11 cellular contexts compared by ENCODE assay signal in genomic region chr14:75442642-75443041, GRCh38. TPM values are rescaled to one million over a fixed set of nuclear protein-coding genes. Genes with fewer than 3 reads are reported as not detected.
A peak's percentile ranks its signal among the peaks of the same experiment; 100 is the strongest.
DNase-seq lines count a peak whose midpoint lies in the region; FAIRE-seq and TF ChIP-seq lines count a peak whose summit lies in the region.
"Had no signal": no experiment of that assay in that cellular context is flagged by ENCODE, and none has a peak within 500 bp of the region (broad histone marks: within the 10 kb centered on the region; RNA-seq: fewer than 3 reads in every experiment).

No MANE protein-coding gene starts in this region.

- intact Hi-C loops in mammary epithelial cell (cut with micrococcal nuclease) (no loop called here), thyroid gland (cut with DNase I) (no loop called here)

- no peak overlapping the region for H3K56ac ChIP-seq in mesendoderm (ENCODE audit: low read length)

- peaks cover 16% of the 10 kb centered on the region for H3K79me1 ChIP-seq in mesendoderm (ENCODE audit: low read length)

- BruUV-seq in mammary epithelial cell (replicated peaks; lab: Mats Ljungman, UMichigan) = no TSS peak

- H3K4me1 ChIP-seq in mammary epithelial cell (ENCODE audit: insufficient read depth, low read length) (no peaks in the 10 kb centered on the region), mesendoderm (ENCODE audit: control insufficient read depth, low read depth, low read length) (peaks cover 4% of the 10 kb centered on the region), thyroid gland (peaks cover 15 to 31% of the 10 kb centered on the region in 2 donors)

- WGBS in mammary epithelial cell (ENCODE audit: low coverage, missing lambda C conversion rate) = 83% methylated on average over 8 of the region's 8 CpGs
- WGBS in mesendoderm (ENCODE audit: extremely low coverage, insufficient coverage, low lambda C conversion rate) = no CpG with 5 or more reads among the region's 8 CpGs
- WGBS in thyroid gland, 2 donors = 74 to 83% methylated on average over 8 of the region's 8 CpGs

- H4K20me1 ChIP-seq in mammary epithelial cell (ENCODE audit: insufficient read depth, low read length) = no peaks in the 10 kb centered on the region

- no peak overlapping the region for H2BK15ac ChIP-seq in mesendoderm (replicated peaks; ENCODE audit: low read depth)

- H2BK120ac ChIP-seq in mesendoderm (ENCODE audit: low read depth, low read length) = no peak overlapping the region

- no peak overlapping the region for H2AFZ ChIP-seq in mammary epithelial cell (ENCODE audit: low read depth, low read length)

- peak; percentile 42 for FAIRE-seq in HTR-8/SVneo (lab: Jason Lieb, UNC)
- FAIRE-seq: GM12891 had no signal

- no peak overlapping the region for H2BK5ac ChIP-seq in mesendoderm (ENCODE audit: low read length)

- H3K4ac ChIP-seq in mesendoderm (ENCODE audit: low read depth, low read length) = no peak overlapping the region

- H3K18ac ChIP-seq in mesendoderm (ENCODE audit: low read length) = peak overlapping the region; percentile 21

- TF ChIP-seq CTCF in mammary epithelial cell (conservative IDR thresholded peaks at IDR 0.05 in 1 of 2, IDR thresholded peaks at IDR 0.05 in 1 of 2; ENCODE audit: extremely low read depth in 1 of 2, insufficient read depth in 1 of 2, low read depth in 1 of 2, low read length in 2 of 2) (no peak), thyroid gland (IDR thresholded peaks at IDR 0.05) (no peak)

- in situ Hi-C loops in mammary epithelial cell (cut with MboI; ENCODE audit: low sequenced_read_pairs in 2 of 2) = no loop called here

- no peak overlapping the region for H3K9ac ChIP-seq in mammary epithelial cell (ENCODE audit: insufficient read depth, low read length)
- H3K9ac ChIP-seq in mesendoderm (ENCODE audit: low read length) = no peak overlapping the region
- H3K9ac ChIP-seq: KMS-11 had no signal

- CTCF ChIA-PET in mammary epithelial cell (lab: Charles Lee; ENCODE audit: low non-redundant PET) = no interaction called here

- no peak overlapping the region for H4K8ac ChIP-seq in mesendoderm (ENCODE audit: low read depth, low read length)

- H3K23ac ChIP-seq in mesendoderm (ENCODE audit: low read length) = no peak overlapping the region

- H3K27me3 ChIP-seq in mammary epithelial cell (ENCODE audit: insufficient read depth, low read length) (no peaks in the 10 kb centered on the region), mesendoderm (ENCODE audit: insufficient read depth, low read length, poor library complexity) (no peaks in the 10 kb centered on the region), thyroid gland (no peaks in the 10 kb centered on the region)

- no peak overlapping the region for H4K5ac ChIP-seq in mesendoderm (ENCODE audit: low read length)

- DNase-seq in HTR-8/SVneo (ENCODE audit: insufficient read length, low spot score) = no peak
- peak; percentile 60 for DNase-seq in mammary epithelial cell
- DNase-seq in mesendoderm = peak; percentile 59
- no peak for DNase-seq in thyroid gland
- no peak for DNase-seq in pons (ENCODE audit: low spot score)
- DNase-seq in NCI-H1417 treated with DMSO at 0.1 percent for 48 hours (lab: John Stamatoyannopoulos, UW) = no peak
- no peak for DNase-seq in kidney glomerular epithelial cell (lab: John Stamatoyannopoulos, UW)
- DNase-seq: aorta, H7 had no signal

- dilution Hi-C loops in mammary epithelial cell (cut with HindIII; ENCODE audit: low sequenced_read_pairs) = loop anchor here (5.0 kb wide), 1 partner anchor 90 kb away; no protein-coding TSS in a partner anchor

- H2AK5ac ChIP-seq in mesendoderm (ENCODE audit: low read length) = no peak overlapping the region

- H3K4me2 ChIP-seq in mammary epithelial cell (ENCODE audit: insufficient read depth, low read depth, low read length) (no peak overlapping the region), mesendoderm (ENCODE audit: low read length) (no peak overlapping the region)
- H3K4me2 ChIP-seq: KMS-11 had no signal

- H3K79me2 ChIP-seq in mammary epithelial cell (ENCODE audit: insufficient read depth, low read length) = no peaks in the 10 kb centered on the region
- H3K79me2 ChIP-seq in mesendoderm (ENCODE audit: control insufficient read depth, insufficient read depth, low read length) = no peaks in the 10 kb centered on the region

- H3K36me3 ChIP-seq in mammary epithelial cell (ENCODE audit: insufficient read depth, low read length) (no peaks in the 10 kb centered on the region), mesendoderm (ENCODE audit: control insufficient read depth, insufficient read depth, low read length) (peaks cover 18% of the 10 kb centered on the region), thyroid gland (peaks cover 0 to 4% of the 10 kb centered on the region in 2 donors)

- H3K9me3 ChIP-seq in mammary epithelial cell (replicated peaks; ENCODE audit: insufficient read depth, low read length) (no peaks in the 10 kb centered on the region), thyroid gland (no peaks in the 10 kb centered on the region)

- no peak overlapping the region for H3K4me3 ChIP-seq in mammary epithelial cell (replicated peaks in 1 of 3; ENCODE audit: insufficient read depth in 1 of 3, low read depth in 2 of 3, low read length in 3 of 3)
- H3K4me3 ChIP-seq in mesendoderm (ENCODE audit: low read length) = no peak overlapping the region
- no peak overlapping the region for H3K4me3 ChIP-seq in thyroid gland (replicated peaks in 1 of 3)

- TF ChIP-seq POLR2A in thyroid gland (IDR thresholded peaks at IDR 0.05) = no peak

- H3K27ac ChIP-seq in mammary epithelial cell (ENCODE audit: insufficient read depth, low read depth, low read length) (no peak overlapping the region), mesendoderm (ENCODE audit: low read depth, low read length) (no peak overlapping the region), thyroid gland (peak overlapping the region in 2 of 3 donors; percentile 59 to 63)
- H3K27ac ChIP-seq: KMS-11 had no signal

RNA-seq across cellular contexts. Expression of gene JDP2, which starts 14.8 kb away (rescaled TPM):
- total RNA-seq in mammary epithelial cell (10 to 100 TPM; 13.8 to 39.7 TPM), thyroid gland (10 to 100 TPM; 24.2 to 54.6 (median 36.3) TPM)
- polyA plus RNA-seq in mammary epithelial cell = 9.5 TPM
- polyA minus RNA-seq in mammary epithelial cell = 7.1 TPM
- 27.4 TPM for polyA plus RNA-seq in mesendoderm (2013, experiment 1 of 2)
- polyA plus RNA-seq in mesendoderm (2013, experiment 2 of 2) = 28.8 TPM

Comparison
In these comparisons a context has a peak if more than half of its experiments do, and no peak if none do; other contexts are left out.
1. DNase-seq: peak in mammary epithelial cell (single experiment) and mesendoderm (single experiment); none in HTR-8/SVneo (single experiment), thyroid gland (0 of 2), pons (single experiment), NCI-H1417 treated with DMSO at 0.1 percent for 48 hours (single experiment) and kidney glomerular epithelial cell (single experiment).
2. H3K27ac ChIP-seq: peak in thyroid gland (2 of 3); none in mammary epithelial cell (single experiment) and mesendoderm (single experiment).